In genomic region chr11:86515297-86516094, GRCh38 we compare ENCODE assay signal across 12 cellular contexts.
DNase-seq lines count a peak whose midpoint lies in the region; ATAC-seq, FAIRE-seq and TF ChIP-seq lines count a peak whose summit lies in the region.
"Had no signal": no experiment of that assay in that cellular context is flagged by ENCODE, and none has a peak within 500 bp of the region (broad histone marks: within the 10 kb centered on the region; RNA-seq: fewer than 3 reads in every experiment).

No MANE protein-coding gene starts in this region.

- H3K4me3 ChIP-seq in A549 = no peak overlapping the region
- H3K4me3 ChIP-seq in HUES48 (ENCODE audit: low read depth, low read length) = no peak overlapping the region
- no peak overlapping the region for H3K4me3 ChIP-seq in cardiac fibroblast (replicated peaks in 1 of 2; ENCODE audit: low read depth in 2 of 2, low read length in 2 of 2)
- H3K4me3 ChIP-seq in mesendoderm (ENCODE audit: low read length) = no peak overlapping the region
- no peak overlapping the region for H3K4me3 ChIP-seq in prostate gland
- H3K4me3 ChIP-seq: BLaER1 treated with 17β-estradiol and CSF1 and Interleukin-3, amounts not matched to agents 10 nM and 100 nM; vagina had no signal

- TF ChIP-seq POLR2A in A549 (IDR thresholded peaks at IDR 0.05; ENCODE audit: low read length) (no peak), prostate gland (IDR thresholded peaks at IDR 0.05) (no peak)

- no peaks in the 10 kb centered on the region for H3K36me3 ChIP-seq in HUES48 (ENCODE audit: control insufficient read depth, insufficient read depth, low read length)
- H3K36me3 ChIP-seq in mesendoderm (ENCODE audit: control insufficient read depth, insufficient read depth, low read length) = no peaks in the 10 kb centered on the region
- H3K36me3 ChIP-seq in prostate gland = no peaks in the 10 kb centered on the region
- H3K36me3 ChIP-seq: BLaER1 treated with 17β-estradiol and CSF1 and Interleukin-3, amounts not matched to agents 10 nM and 100 nM; vagina had no signal

- no peak for FAIRE-seq in A549 (lab: Jason Lieb, UNC)

- POLR2A ChIA-PET in A549 (lab: Yijun Ruan, JAX) = interaction anchor here (1.7 kb wide), 1 partner anchor 31 kb away, joined by 8 read pairs; no protein-coding TSS in a partner anchor

- H2AK5ac ChIP-seq in mesendoderm (ENCODE audit: low read length) = no peak overlapping the region

- DNase-seq in A549 (ENCODE audit: low read depth in 1 of 2, low spot score in 1 of 2) = no peak
- DNase-seq in cardiac fibroblast (ENCODE audit: low read depth in 2 of 2) = peak; percentile 76 to 88
- peak; percentile 93 for DNase-seq in mesendoderm
- DNase-seq in Kasumi-1 (lab: John Stamatoyannopoulos, UW) = no peak
- no peak for DNase-seq in prostate gland (ENCODE audit: low spot score)
- DNase-seq in stimulated activated CD4-positive, alpha-beta T cell treated with anti-CD3 and anti-CD28 coated beads, Interleukin-4, amount 100 ng/mL, for 24 hours = no peak
- DNase-seq in NCI-H146 treated with DMSO at 0.1 percent for 48 hours (lab: John Stamatoyannopoulos, UW; ENCODE audit: unreplicated experiment) = no peak
- DNase-seq: activated naive CD4-positive, alpha-beta T cell treated with anti-CD3 and anti-CD28 coated beads, Interleukin-2, amount 10 ng/mL, durations not matched to agents 7 days and 5 days; NCI-H187 treated with DMSO at 0.1 percent for 48 hours had no signal

- H3K9ac ChIP-seq in HUES48 (ENCODE audit: low read depth, low read length) (no peak overlapping the region), mesendoderm (ENCODE audit: low read length) (no peak overlapping the region)
- H3K9ac ChIP-seq: BLaER1 treated with 17β-estradiol and CSF1 and Interleukin-3, amounts not matched to agents 10 nM and 100 nM had no signal

- 77% methylated on average over 7 of the region's 7 CpGs for WGBS in A549 (ENCODE audit: missing lambda C conversion rate)
- WGBS in mesendoderm (ENCODE audit: extremely low coverage, insufficient coverage, low lambda C conversion rate) = no CpG with 5 or more reads among the region's 7 CpGs
- WGBS in prostate gland = 43% methylated on average over 7 of the region's 7 CpGs

- peak overlapping the region; percentile 72 for H3K18ac ChIP-seq in mesendoderm (ENCODE audit: low read length)

- H3K4ac ChIP-seq in mesendoderm (ENCODE audit: low read depth, low read length) = peak overlapping the region; percentile 64

- ATAC-seq in A549 = peak in 1 of 2 experiments; percentile 30; a peak in 2 of 6 replicates

- peaks cover 19% of the 10 kb centered on the region for H3K9me3 ChIP-seq in A549
- peaks cover 7% of the 10 kb centered on the region; the same call in 1 of the 2 replicates for H3K9me3 ChIP-seq in HUES48 (ENCODE audit: control insufficient read depth, insufficient read depth, low read length)
- no peaks in the 10 kb centered on the region for H3K9me3 ChIP-seq in prostate gland
- H3K9me3 ChIP-seq: vagina had no signal

- H3K23ac ChIP-seq in mesendoderm (ENCODE audit: low read length) = no peak overlapping the region

- H3K79me1 ChIP-seq in mesendoderm (ENCODE audit: low read length) = no peaks in the 10 kb centered on the region

- TF ChIP-seq CTCF in A549 (IDR thresholded peaks at IDR 0.05) (no peak), cardiac fibroblast (IDR thresholded peaks at IDR 0.05; ENCODE audit: low read depth, low read length) (no peak), prostate gland (IDR thresholded peaks at IDR 0.05) (no peak)

- no peak overlapping the region for H4K5ac ChIP-seq in mesendoderm (ENCODE audit: low read length)

- intact Hi-C loops in prostate gland (cut with DNase I) = loop anchor here (5.0 kb wide), 1 partner anchor 33 kb away; no protein-coding TSS in a partner anchor

- no peak overlapping the region for H3K56ac ChIP-seq in mesendoderm (ENCODE audit: low read length)

- H3K4me2 ChIP-seq in A549 (peak overlapping the region; percentile 27; the same call in 2 of the 3 replicates), mesendoderm (ENCODE audit: low read length) (no peak overlapping the region)
- H3K4me2 ChIP-seq: BLaER1 treated with 17β-estradiol and CSF1 and Interleukin-3, amounts not matched to agents 10 nM and 100 nM had no signal

- CTCF ChIA-PET in A549 (lab: Yijun Ruan, JAX) = interaction anchor here (0.8 to 2.0 kb wide), 8 partner anchors 9 to 103 kb away, joined by 3 to 5 read pairs (median 4); no protein-coding TSS in a partner anchor

- TF ChIP-seq EP300 in A549 (IDR thresholded peaks at IDR 0.05) = no peak

- H3K4me1 ChIP-seq in A549 = peaks cover 66% of the 10 kb centered on the region
- H3K4me1 ChIP-seq in HUES48 (ENCODE audit: control insufficient read depth, insufficient read depth, low read length) = peaks cover 26% of the 10 kb centered on the region
- peaks cover 19% of the 10 kb centered on the region for H3K4me1 ChIP-seq in mesendoderm (ENCODE audit: control insufficient read depth, low read depth, low read length)
- H3K4me1 ChIP-seq in prostate gland (replicated peaks) = no peaks in the 10 kb centered on the region

- no peak overlapping the region for H4K8ac ChIP-seq in mesendoderm (ENCODE audit: low read depth, low read length)

- H3K27ac ChIP-seq in A549 (peak overlapping the region; percentile 26 to 66; a peak in 4 of 6 replicates), HUES48 (ENCODE audit: low read depth, low read length) (peak overlapping the region; percentile 71), mesendoderm (ENCODE audit: low read depth, low read length) (peak overlapping the region; percentile 89), prostate gland (no peak overlapping the region)
- H3K27ac ChIP-seq: BLaER1 treated with 17β-estradiol and CSF1 and Interleukin-3, amounts not matched to agents 10 nM and 100 nM had no signal

- peak overlapping the region; percentile 76 for H2BK15ac ChIP-seq in mesendoderm (replicated peaks; ENCODE audit: low read depth)

- no peaks in the 10 kb centered on the region for H3K27me3 ChIP-seq in HUES48 (ENCODE audit: control insufficient read depth, insufficient read depth, low read length)
- H3K27me3 ChIP-seq in mesendoderm (ENCODE audit: insufficient read depth, low read length, poor library complexity) = no peaks in the 10 kb centered on the region
- H3K27me3 ChIP-seq in prostate gland (replicated peaks; ENCODE audit: insufficient read depth) = no peaks in the 10 kb centered on the region
- H3K27me3 ChIP-seq: BLaER1 treated with 17β-estradiol and CSF1 and Interleukin-3, amounts not matched to agents 10 nM and 100 nM; vagina had no signal

- no peak for TF ChIP-seq RAD21 in A549 (conservative IDR thresholded peaks at IDR 0.05 in 1 of 2, IDR thresholded peaks at IDR 0.05 in 1 of 2)

- H3K79me2 ChIP-seq in mesendoderm (ENCODE audit: control insufficient read depth, insufficient read depth, low read length) = no peaks in the 10 kb centered on the region

- peak overlapping the region; percentile 78 for H2BK120ac ChIP-seq in mesendoderm (ENCODE audit: low read depth, low read length)

- H2BK5ac ChIP-seq in mesendoderm (ENCODE audit: low read length) = peak overlapping the region; percentile 1

TF ChIP-seq in A549, 52 proteins besides CTCF, POLR2A, EP300 and RAD21:
- 0 out of 2 replicates have a peak, but pooled peaks have one; percentile 21 for TF ChIP-seq HDAC2 (IDR thresholded peaks at IDR 0.05)
- TF ChIP-seq ZNF302 (CRISPR knock-in tag; IDR thresholded peaks at IDR 0.05) = no peak
- no peak for TF ChIP-seq FOSL2 (IDR thresholded peaks at IDR 0.05)
- TF ChIP-seq FOSL2 (CRISPR knock-in tag; IDR thresholded peaks at IDR 0.05) = 0 out of 2 replicates have a peak, but pooled peaks have one; percentile 18
- TF ChIP-seq KDM1A (IDR thresholded peaks at IDR 0.05; ENCODE audit: low read depth) = peak; percentile 71; the same call in 1 of the 2 replicates
TF ChIP-seq in A549: peak in this region for 3.

Comparison
In these comparisons a context has a peak if more than half of its experiments do, and no peak if none do; other contexts are left out.
1. DNase-seq: peak in cardiac fibroblast (2 of 2) and mesendoderm (single experiment); none in A549 (0 of 2), Kasumi-1 (0 of 2), prostate gland (single experiment), stimulated activated CD4-positive, alpha-beta T cell treated with anti-CD3 and anti-CD28 coated beads, Interleukin-4, amount 100 ng/mL, for 24 hours (single experiment) and NCI-H146 treated with DMSO at 0.1 percent for 48 hours (single experiment).
2. H3K27ac ChIP-seq: peak in A549 (2 of 2), HUES48 (single experiment) and mesendoderm (single experiment); none in prostate gland (0 of 2).